ENCODE assay signal across 8 cellular contexts in genomic region chr1:165629848-165630628, GRCh38. TPM values are rescaled to one million over a fixed set of nuclear protein-coding genes. Genes with fewer than 3 reads are reported as not detected.
DNase-seq lines count a peak whose midpoint lies in the region; ATAC-seq, FAIRE-seq and TF ChIP-seq lines count a peak whose summit lies in the region.

No MANE protein-coding gene starts in this region.

- peak overlapping the region; percentile 43; the same call in 1 of the 2 replicates for H2AFZ ChIP-seq in OCI-LY1 (ENCODE audit: low read length)

- 4 to 7% (median 7%) methylated on average over 23 to 26 of the region's 26 CpGs for WGBS in small intestine, 3 donors

- FAIRE-seq in small intestine (lab: Jason Lieb, UNC): no peak

- H3K4me1 ChIP-seq in OCI-LY1 (ENCODE audit: insufficient read depth, low read length, severe bottlenecking) (peaks cover 18% of the 10 kb centered on the region), foreskin keratinocyte (peaks cover 15% of the 10 kb centered on the region), small intestine (ENCODE audit: control insufficient read depth in 2 of 2, insufficient read depth in 1 of 2, low read depth in 1 of 2, low read length in 1 of 2) (peaks cover 1 to 3% of the 10 kb centered on the region in 2 donors)

- H3F3A ChIP-seq in OCI-LY1 (ENCODE audit: insufficient read depth, low read length): no peaks in the 10 kb centered on the region

- TF ChIP-seq CTCF in HFF-Myc (IDR thresholded peaks at IDR 0.05; ENCODE audit: low read depth, low read length, missing control alignments): no peak
- TF ChIP-seq CTCF in OCI-LY1 (IDR thresholded peaks at IDR 0.05; ENCODE audit: low read length): no peak
- no peak for TF ChIP-seq CTCF in foreskin keratinocyte (conservative IDR thresholded peaks at IDR 0.05)

- H3K9me2 ChIP-seq in OCI-LY1 (ENCODE audit: low read depth, low read length): no peaks in the 10 kb centered on the region

- peak overlapping the region; percentile 60 for H3K4me3 ChIP-seq in HFF-Myc (replicated peaks; ENCODE audit: low read depth, low read length)
- H3K4me3 ChIP-seq in OCI-LY1 (ENCODE audit: low read depth, low read length, poor library complexity, severe bottlenecking): peak overlapping the region; percentile 71
- peak overlapping the region; percentile 44 to 82 for H3K4me3 ChIP-seq in small intestine (ENCODE audit: low read depth in 1 of 2, low read length in 2 of 2)

- peak overlapping the region; percentile 74 for H3K9ac ChIP-seq in OCI-LY1 (ENCODE audit: low read length)

- H4K20me1 ChIP-seq in OCI-LY1 (ENCODE audit: insufficient read depth, low read length): no peaks in the 10 kb centered on the region

- H3K36me3 ChIP-seq in OCI-LY1 (ENCODE audit: insufficient read depth, low read length): no peaks in the 10 kb centered on the region
- H3K36me3 ChIP-seq in small intestine (ENCODE audit: control insufficient read depth in 2 of 2, insufficient read depth in 2 of 2, low read length in 2 of 2): peaks cover 0 to 2% of the 10 kb centered on the region in 2 donors

- H3K27me3 ChIP-seq in OCI-LY1 (ENCODE audit: insufficient read depth, low read length) (0 out of 2 replicates have a peak, but pooled peaks cover 4% of the 10 kb centered on the region), foreskin keratinocyte (no peaks in the 10 kb centered on the region), small intestine (ENCODE audit: control insufficient read depth in 2 of 2, insufficient read depth in 2 of 2, low read length in 2 of 2) (no peaks in the 10 kb centered on the region)

- H3K27ac ChIP-seq in OCI-LY1 (ENCODE audit: low read depth, low read length, poor library complexity, severe bottlenecking) (no peak overlapping the region), foreskin keratinocyte (peak overlapping the region; percentile 48), small intestine (ENCODE audit: low read depth in 1 of 2, low read length in 1 of 2) (peak overlapping the region; percentile 94 to 99)

- H3K79me2 ChIP-seq in OCI-LY1 (ENCODE audit: insufficient read depth, low read length): no peaks in the 10 kb centered on the region

- no peak for ATAC-seq in foreskin keratinocyte

- H3K9me3 ChIP-seq in OCI-LY1 (ENCODE audit: low read length) (no peaks in the 10 kb centered on the region), small intestine (ENCODE audit: control insufficient read depth, low read depth) (no peaks in the 10 kb centered on the region)

- peak overlapping the region; percentile 93 for H3K4me2 ChIP-seq in OCI-LY1 (ENCODE audit: low read length)

- DNase-seq in DMS153 (lab: John Stamatoyannopoulos, UW) (peak; percentile 77), HFF-Myc (ENCODE audit: extremely low read depth, low read depth) (no peak), foreskin keratinocyte (no peak), small intestine (no peak), mesenteric fat pad (ENCODE audit: low spot score) (no peak)
- no peak for DNase-seq in activated CD4-positive, alpha-beta T cell treated with anti-CD3 and anti-CD28 coated beads, Interleukin-2, amount 50 U/mL, for 4 hours
- DNase-seq in activated CD4-positive, CD25-positive, alpha-beta regulatory T cell treated with anti-CD3 and anti-CD28 coated beads, Interleukin-2, amount 50 U/mL, for 72 hours: no peak

RNA-seq across cellular contexts. Expression of gene MGST3, which starts 1.0 kb away (rescaled TPM):
- 129 and 158 TPM in 2 replicates for total RNA-seq in foreskin keratinocyte
- polyA plus RNA-seq in foreskin keratinocyte: 181 and 225 TPM in 2 replicates
- polyA plus RNA-seq in small intestine: 100 to 1,000 TPM; 513 to 837 (median 578) TPM
- 418 TPM for total RNA-seq in mesenteric fat pad
